ENCODE assay signal across 18 cellular contexts in the genomic region with DNA sequence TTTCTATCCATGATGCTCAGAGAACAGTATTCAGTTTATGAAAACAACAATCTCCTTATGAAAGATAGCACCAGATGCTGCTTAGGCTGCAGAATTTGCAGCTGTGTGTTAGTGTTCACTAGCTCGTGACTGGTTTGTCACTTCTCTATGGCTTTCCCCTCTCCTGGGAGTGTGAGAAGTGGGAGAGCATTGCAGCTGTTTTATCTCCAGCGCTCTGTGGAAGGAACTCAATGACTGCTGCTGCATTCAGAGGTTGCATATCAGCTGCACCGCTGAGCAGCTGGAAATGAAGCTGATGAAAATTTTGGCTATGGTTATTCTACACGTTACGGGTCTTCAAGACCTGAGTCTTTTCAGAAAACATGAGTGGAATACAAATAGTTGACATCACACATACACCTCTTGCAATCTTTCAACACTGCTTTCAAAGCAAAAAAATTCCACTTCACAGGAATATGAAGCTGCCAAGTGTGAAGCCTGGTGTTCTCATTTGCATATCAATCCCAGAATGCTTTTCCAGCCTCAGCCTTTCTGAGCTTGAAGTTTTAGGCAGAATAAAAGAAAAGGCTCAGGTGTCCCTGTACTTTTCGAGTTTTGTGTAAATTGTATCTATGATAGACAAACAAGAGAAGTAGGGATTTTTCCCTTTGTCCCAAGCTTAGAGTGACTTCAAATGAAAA.
DNase-seq lines count a peak whose midpoint lies in the region; ATAC-seq lines count a peak whose summit lies in the region.
"Had no signal": no experiment of that assay in that cellular context is flagged by ENCODE, and none has a peak within 500 bp of the region (broad histone marks: within the 10 kb centered on the region; RNA-seq: fewer than 3 reads in every experiment).

No MANE protein-coding gene starts in this region.

- no peaks in the 10 kb centered on the region for H3K4me1 Mint-ChIP-seq in activated CD8-positive, alpha-beta memory T cell treated with anti-CD3 and anti-CD28 coated beads, Interleukin-2, amount 10 ng/mL, durations not matched to agents 7 days and 5 days
- H3K4me1 Mint-ChIP-seq: stimulated activated memory B cell treated with anti-CD40 and anti-IgM and Interleukin-4, amounts not matched to agents 10 μg/mL and 1 μg/mL and 100 μg/mL, for 72 hours; T-helper 17 cell had no signal

- no peaks in the 10 kb centered on the region for H3K27me3 ChIP-seq in BLaER1 treated with 17β-estradiol and CSF1 and Interleukin-3, amounts not matched to agents 10 nM and 100 nM
- H3K27me3 ChIP-seq: uterus had no signal

- H3K4me3 ChIP-seq in BLaER1 treated with 17β-estradiol and CSF1 and Interleukin-3, amounts not matched to agents 10 nM and 100 nM, result no peak overlapping the region
- H3K4me3 ChIP-seq: uterus had no signal

- peak overlapping the region in 5 of 11 experiments; percentile 21 to 65 (median 48); a peak in 9 of 22 replicates for H3K27ac ChIP-seq in BLaER1 treated with 17β-estradiol and CSF1 and Interleukin-3, amounts not matched to agents 10 nM and 100 nM
- H3K27ac ChIP-seq in angular gyrus (ENCODE audit: low read depth, low read length), result peak overlapping the region; percentile 83
- H3K27ac ChIP-seq: uterus had no signal

- H3K36me3 ChIP-seq in BLaER1 treated with 17β-estradiol and CSF1 and Interleukin-3, amounts not matched to agents 10 nM and 100 nM, result no peaks in the 10 kb centered on the region
- H3K36me3 ChIP-seq: uterus had no signal

- peak overlapping the region in 4 of 11 experiments; percentile 4 to 29 (median 18); a peak in 5 of 22 replicates for H3K9ac ChIP-seq in BLaER1 treated with 17β-estradiol and CSF1 and Interleukin-3, amounts not matched to agents 10 nM and 100 nM

- ATAC-seq in HG02678 (IDR thresholded peaks at IDR 0.05; ENCODE audit: unreplicated experiment), result peak; percentile 68
- no peak for ATAC-seq in activated CD8-positive, alpha-beta memory T cell treated with anti-CD3 and anti-CD28 coated beads, Interleukin-2, amount 10 ng/mL, durations not matched to agents 7 days and 5 days
- no peak for ATAC-seq in HG02884 (IDR thresholded peaks at IDR 0.05; ENCODE audit: unreplicated experiment)
- ATAC-seq: activated T-cell treated with anti-CD3 and anti-CD28 coated beads, Interleukin-2, amount 50 U/mL, for 72 hours; stimulated activated memory B cell treated with anti-CD40 and anti-IgM and Interleukin-4, amounts not matched to agents 10 μg/mL and 1 μg/mL and 100 μg/mL, for 72 hours; T-helper 17 cell had no signal

- peak overlapping the region; percentile 50 to 80 (median 66) for H3K4me2 ChIP-seq in BLaER1 treated with 17β-estradiol and CSF1 and Interleukin-3, amounts not matched to agents 10 nM and 100 nM

- no peaks in the 10 kb centered on the region for H4K20me1 ChIP-seq in BLaER1 treated with 17β-estradiol and CSF1 and Interleukin-3, amounts not matched to agents 10 nM and 100 nM

- H3K4me1 ChIP-seq in BLaER1 treated with 17β-estradiol and CSF1 and Interleukin-3, amounts not matched to agents 10 nM and 100 nM, result peaks cover 26 to 44% (median 32%) of the 10 kb centered on the region in 10 experiments
- H3K4me1 ChIP-seq: uterus had no signal

- no peak overlapping the region for H3K4me3 Mint-ChIP-seq in activated CD8-positive, alpha-beta memory T cell treated with anti-CD3 and anti-CD28 coated beads, Interleukin-2, amount 10 ng/mL, durations not matched to agents 7 days and 5 days
- H3K4me3 Mint-ChIP-seq: activated T-cell treated with anti-CD3 and anti-CD28 coated beads, Interleukin-2, amount 50 U/mL, for 72 hours; neural crest cell; stimulated activated memory B cell treated with anti-CD40 and anti-IgM and Interleukin-4, amounts not matched to agents 10 μg/mL and 1 μg/mL and 100 μg/mL, for 72 hours; T-helper 17 cell had no signal

- H3K36me3 Mint-ChIP-seq in activated CD8-positive, alpha-beta memory T cell treated with anti-CD3 and anti-CD28 coated beads, Interleukin-2, amount 10 ng/mL, durations not matched to agents 7 days and 5 days, result no peaks in the 10 kb centered on the region
- H3K36me3 Mint-ChIP-seq: stimulated activated memory B cell treated with anti-CD40 and anti-IgM and Interleukin-4, amounts not matched to agents 10 μg/mL and 1 μg/mL and 100 μg/mL, for 72 hours had no signal

- CTCF ChIA-PET in activated CD8-positive, alpha-beta memory T cell treated with anti-CD3 and anti-CD28 coated beads, Interleukin-2, amount 10 ng/mL, durations not matched to agents 7 days and 5 days (lab: Charles Lee), result interaction anchor here (1.6 kb wide), 1 partner anchor 18 kb away, joined by 3 read pairs; no protein-coding TSS in a partner anchor

- peaks cover 5 to 16% (median 11%) of the 10 kb centered on the region in 11 experiments; a peak in 20 of 22 replicates for H3K9me3 ChIP-seq in BLaER1 treated with 17β-estradiol and CSF1 and Interleukin-3, amounts not matched to agents 10 nM and 100 nM (replicated peaks in 1 of 11)
- H3K9me3 ChIP-seq: uterus had no signal

- peak; percentile 40 for DNase-seq in midbrain (lab: John Stamatoyannopoulos, UW)
- no peak for DNase-seq in ecto neural progenitor cell (ENCODE audit: low spot score)
- DNase-seq in activated CD8-positive, alpha-beta memory T cell treated with anti-CD3 and anti-CD28 coated beads for 24 hours, result no peak
- DNase-seq in activated CD8-positive, alpha-beta memory T cell treated with anti-CD3 and anti-CD28 coated beads, Interleukin-2, amount 10 ng/mL, durations not matched to agents 7 days and 5 days, result no peak
- DNase-seq: ACHN; activated CD4-positive, alpha-beta T cell treated with anti-CD3 and anti-CD28 coated beads for 1 hour; activated T-cell treated with anti-CD3 and anti-CD28 coated beads, Interleukin-2, amount 50 U/mL, for 72 hours; erythroblast; NCI-H524 treated with DMSO at 0.1 percent for 48 hours; RPMI8226; T-helper 17 cell; uterus had no signal

- peaks cover 2% of the 10 kb centered on the region for H3K9me3 Mint-ChIP-seq in activated CD8-positive, alpha-beta memory T cell treated with anti-CD3 and anti-CD28 coated beads, Interleukin-2, amount 10 ng/mL, durations not matched to agents 7 days and 5 days (ENCODE audit: low read depth)

- no peak overlapping the region for H3K27ac Mint-ChIP-seq in activated CD8-positive, alpha-beta memory T cell treated with anti-CD3 and anti-CD28 coated beads, Interleukin-2, amount 10 ng/mL, durations not matched to agents 7 days and 5 days
- H3K27ac Mint-ChIP-seq: activated T-cell treated with anti-CD3 and anti-CD28 coated beads, Interleukin-2, amount 50 U/mL, for 72 hours; stimulated activated memory B cell treated with anti-CD40 and anti-IgM and Interleukin-4, amounts not matched to agents 10 μg/mL and 1 μg/mL and 100 μg/mL, for 72 hours; T-helper 17 cell had no signal

- no peaks in the 10 kb centered on the region for H3K27me3 Mint-ChIP-seq in activated CD8-positive, alpha-beta memory T cell treated with anti-CD3 and anti-CD28 coated beads, Interleukin-2, amount 10 ng/mL, durations not matched to agents 7 days and 5 days
- H3K27me3 Mint-ChIP-seq: T-helper 17 cell had no signal
